In the genomic region with DNA sequence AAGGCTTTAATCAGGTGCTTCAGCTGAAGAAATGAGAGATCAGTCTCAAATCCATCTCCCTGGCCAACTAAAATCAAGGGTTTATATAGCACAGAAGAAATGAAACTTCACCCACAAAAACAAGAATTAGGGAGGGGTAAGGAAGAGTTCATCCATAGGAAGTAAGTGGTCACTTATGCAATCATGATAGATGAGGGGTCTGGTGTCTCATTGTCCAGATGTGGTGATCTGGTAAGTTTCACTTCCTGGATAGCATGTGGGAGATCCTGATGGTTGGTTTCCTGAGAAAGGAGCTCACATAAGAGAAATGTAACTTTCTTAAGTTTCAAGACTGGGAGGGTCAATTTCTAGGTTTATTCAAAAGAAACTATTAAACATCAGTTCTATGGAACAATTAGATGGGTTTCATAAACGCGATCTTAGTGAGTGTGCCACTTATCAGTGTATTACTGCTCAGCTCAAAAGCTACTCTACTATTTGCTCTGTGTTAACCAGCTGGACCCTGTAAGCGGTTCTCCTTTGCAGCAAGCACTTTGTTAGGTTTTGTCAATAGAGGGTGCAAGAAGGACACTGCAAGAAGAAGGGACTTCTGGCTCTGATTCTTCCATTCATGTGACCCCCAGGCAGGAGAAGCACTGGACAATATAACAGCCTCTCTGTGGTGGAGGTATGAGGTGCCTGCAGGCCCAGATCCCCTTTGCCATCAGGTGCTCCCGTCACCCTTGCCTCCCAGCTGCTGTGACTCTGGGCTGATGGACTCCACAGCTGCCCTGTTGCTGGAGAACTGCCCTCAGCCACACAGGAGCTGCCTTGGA, we compare ENCODE assay signal across 15 cellular contexts. TPM values are rescaled to one million over a fixed set of nuclear protein-coding genes. Genes with fewer than 3 reads are reported as not detected.
DNase-seq lines count a peak whose midpoint lies in the region; ATAC-seq and TF ChIP-seq lines count a peak whose summit lies in the region.
"Had no signal": no experiment of that assay in that cellular context is flagged by ENCODE, and none has a peak within 500 bp of the region (broad histone marks: within the 10 kb centered on the region; RNA-seq: fewer than 3 reads in every experiment).

No MANE protein-coding gene starts in this region.

- H3K4me3 ChIP-seq in gastroesophageal sphincter: no peak overlapping the region
- H3K4me3 ChIP-seq: adrenal gland had no signal

- no peaks in the 10 kb centered on the region for H3K27me3 ChIP-seq in gastroesophageal sphincter
- H3K27me3 ChIP-seq: adrenal gland had no signal

- ATAC-seq in Right ventricle myocardium superior (ENCODE audit: poor library complexity): peak; percentile 20
- ATAC-seq in gastroesophageal sphincter: peak; percentile 5
- ATAC-seq: Panc1 had no signal

- no peaks in the 10 kb centered on the region for H3K4me1 ChIP-seq in gastroesophageal sphincter
- H3K4me1 ChIP-seq: adrenal gland had no signal

- H3K27ac ChIP-seq in gastroesophageal sphincter: no peak overlapping the region

- DNase-seq in Right ventricle myocardium superior (no peak), cardiac septum (ENCODE audit: low spot score) (no peak), SK-MEL-5 (ENCODE audit: low read depth, low spot score) (peak; percentile 34), superior temporal gyrus (ENCODE audit: extremely low spot score) (peak; percentile 30), GM03348 (ENCODE audit: low spot score) (no peak), NCI-H1105 (lab: John Stamatoyannopoulos, UW) (no peak)
- no peak for DNase-seq in activated CD4-positive, CD25-positive, alpha-beta regulatory T cell treated with anti-CD3 and anti-CD28 coated beads, Interleukin-2, amount 50 U/mL, for 72 hours
- DNase-seq: activated CD8-positive, alpha-beta memory T cell treated with anti-CD3 and anti-CD28 coated beads, Interleukin-2, amount 50 U/mL, for 4 hours; adrenal gland; dermis blood vessel endothelial cell; DMS79 treated with DMSO at 0.1 percent for 48 hours; Karpas-422; stimulated activated CD4-positive, alpha-beta T cell treated with anti-CD3 and anti-CD28 coated beads, Interleukin-15, amount 100 ng/mL, for 24 hours had no signal

- H3K36me3 ChIP-seq in gastroesophageal sphincter: no peaks in the 10 kb centered on the region
- H3K36me3 ChIP-seq: adrenal gland had no signal

- WGBS in gastroesophageal sphincter (ENCODE audit: low coverage in 1 of 2), 2 donors: 19 to 43% methylated on average over 3 of the region's 4 CpGs

- no peak for TF ChIP-seq EP300 in gastroesophageal sphincter (IDR thresholded peaks at IDR 0.05)

- H3K9me3 ChIP-seq in gastroesophageal sphincter: no peaks in the 10 kb centered on the region
- H3K9me3 ChIP-seq: adrenal gland had no signal

- in situ Hi-C loops in SK-MEL-5 (cut with HindIII; ENCODE audit: low pct_unique_long_range_greater_than_20kb, low sequenced_read_pairs): no loop called here

- TF ChIP-seq POLR2A in gastroesophageal sphincter (IDR thresholded peaks at IDR 0.05): no peak

- TF ChIP-seq CTCF in gastroesophageal sphincter (IDR thresholded peaks at IDR 0.05): no peak

- intact Hi-C loops in Right ventricle myocardium superior (cut with DNase I): no loop called here
- intact Hi-C loops in cardiac septum (cut with DNase I): no loop called here

RNA-seq across cellular contexts. Expression of a gene that starts 35.4 kb away (rescaled TPM):
- total RNA-seq in Right ventricle myocardium superior: 1.5 TPM
- 0.97 TPM for total RNA-seq in cardiac septum
- 5.7 and 7.4 TPM in 2 replicates for total RNA-seq in SK-MEL-5 (2014; rRNA removed; shearing (Covaris generic))
- 4.6 and 4.9 TPM in 2 replicates for polyA plus RNA-seq in SK-MEL-5 (2015; cell fraction: cytosol; rRNA removed)
- polyA plus RNA-seq in SK-MEL-5 (2015; cell fraction: nucleus; rRNA removed): 0.99 and 1.1 TPM in 2 replicates
- total RNA-seq in gastroesophageal sphincter: 1 to 10 TPM in 2 of 4 donors, under 1 TPM in 2; 0.47 to 3.3 (median 1.5) TPM

Comparison
In these comparisons a context has a peak if more than half of its experiments do, and no peak if none do; other contexts are left out.
1. DNase-seq: peak in SK-MEL-5 (single experiment) and superior temporal gyrus (single experiment); none in Right ventricle myocardium superior (single experiment), cardiac septum (single experiment), GM03348 (single experiment), activated CD4-positive, CD25-positive, alpha-beta regulatory T cell treated with anti-CD3 and anti-CD28 coated beads, Interleukin-2, amount 50 U/mL, for 72 hours (single experiment) and NCI-H1105 (single experiment).